23 cellular contexts compared by ENCODE assay signal in genomic region chr5:58505502-58505901, GRCh38. TPM values are rescaled to one million over a fixed set of nuclear protein-coding genes. Genes with fewer than 3 reads are reported as not detected.
A peak's percentile ranks its signal among the peaks of the same experiment; 100 is the strongest.
DNase-seq lines count a peak whose midpoint lies in the region; ATAC-seq and TF ChIP-seq lines count a peak whose summit lies in the region.
"Had no signal": no experiment of that assay in that cellular context is flagged by ENCODE, and none has a peak within 500 bp of the region (broad histone marks: within the 10 kb centered on the region; RNA-seq: fewer than 3 reads in every experiment).

No MANE protein-coding gene starts in this region.

- H3K79me2 ChIP-seq in Loucy (ENCODE audit: insufficient read depth, low read length): no peaks in the 10 kb centered on the region

- H2AFZ ChIP-seq in Loucy (ENCODE audit: low read length): no peak overlapping the region

- peak overlapping the region; percentile 78 for H3K27ac Mint-ChIP-seq in activated B cell treated with CpG ODN at 0.5 μM for 24 hours
- H3K27ac Mint-ChIP-seq: T-helper 17 cell had no signal

- no peak overlapping the region for H3K4me3 ChIP-seq in Loucy (ENCODE audit: low read length, poor library complexity, severe bottlenecking)
- no peak overlapping the region for H3K4me3 ChIP-seq in upper lobe of right lung
- H3K4me3 ChIP-seq in aorta (ENCODE audit: low read length in 2 of 2): no peak overlapping the region
- H3K4me3 ChIP-seq: psoas muscle, SJSA1, skin epidermis had no signal

- H3K4me1 ChIP-seq in Loucy (ENCODE audit: insufficient read depth, low read length, poor library complexity, severe bottlenecking) (peaks cover 8% of the 10 kb centered on the region), upper lobe of right lung (no peaks in the 10 kb centered on the region), aorta (ENCODE audit: control insufficient read depth in 1 of 2, insufficient read depth in 2 of 2, low read length in 2 of 2) (no peaks in the 10 kb centered on the region)
- H3K4me1 ChIP-seq: psoas muscle, SJSA1 had no signal

- CTCF ChIA-PET in activated B cell treated with CpG ODN at 0.5 μM for 24 hours (lab: Charles Lee): interaction anchor here (1.4 to 2.2 kb wide), 4 partner anchors 14 to 345 kb away, joined by 4 to 8 read pairs (median 4); partner anchors contain the start of gene GAPT

- H3F3A ChIP-seq in Loucy (ENCODE audit: low read depth): no peaks in the 10 kb centered on the region

- no peaks in the 10 kb centered on the region for H3K9me3 ChIP-seq in Loucy (ENCODE audit: insufficient read depth, low read depth, low read length)
- no peaks in the 10 kb centered on the region for H3K9me3 ChIP-seq in upper lobe of right lung
- H3K9me3 ChIP-seq in aorta (ENCODE audit: control insufficient read depth, low read length): no peaks in the 10 kb centered on the region
- H3K9me3 ChIP-seq: psoas muscle, SJSA1 had no signal

- H3K27me3 Mint-ChIP-seq in activated B cell treated with CpG ODN at 0.5 μM for 24 hours: no peaks in the 10 kb centered on the region

- H3K36me3 ChIP-seq in Loucy (ENCODE audit: insufficient read depth, low read length) (no peaks in the 10 kb centered on the region), upper lobe of right lung (no peaks in the 10 kb centered on the region), aorta (ENCODE audit: control insufficient read depth in 1 of 2, insufficient read depth in 2 of 2, low read length in 1 of 2) (no peaks in the 10 kb centered on the region)
- H3K36me3 ChIP-seq: SJSA1 had no signal

- no peak for TF ChIP-seq CTCF in Loucy (conservative IDR thresholded peaks at IDR 0.05; ENCODE audit: low read length)
- no peak for TF ChIP-seq CTCF in activated B cell treated with CpG ODN at 0.5 μM for 24 hours (IDR thresholded peaks at IDR 0.05)
- TF ChIP-seq CTCF in upper lobe of right lung (IDR thresholded peaks at IDR 0.05): no peak

- H3K27me3 ChIP-seq in Loucy (ENCODE audit: insufficient read depth, low read length, poor library complexity, severe bottlenecking) (no peaks in the 10 kb centered on the region), upper lobe of right lung (no peaks in the 10 kb centered on the region), aorta (ENCODE audit: control insufficient read depth in 1 of 2, insufficient read depth in 2 of 2, low read length in 1 of 2) (peaks cover 0 to 3% of the 10 kb centered on the region in 2 donors)

- peaks cover 86% of the 10 kb centered on the region for H3K4me1 Mint-ChIP-seq in activated B cell treated with CpG ODN at 0.5 μM for 24 hours
- H3K4me1 Mint-ChIP-seq: T-helper 17 cell had no signal

- H4K20me1 ChIP-seq in Loucy (ENCODE audit: insufficient read depth, low read length, poor library complexity, severe bottlenecking): no peaks in the 10 kb centered on the region

- POLR2A ChIA-PET in activated B cell treated with CpG ODN at 0.5 μM for 24 hours (lab: Charles Lee): interaction anchor here (0.7 to 2.5 kb wide), 4 partner anchors 9 to 77 kb away, joined by 5 to 11 read pairs (median 7); partner anchors contain the start of genes GAPT and RAB3C

- intact Hi-C loops in activated B cell treated with CpG ODN at 0.5 μM for 24 hours (cut with micrococcal nuclease) (loop anchor here (10.0 kb wide), 1 partner anchor 1059 kb away; no protein-coding TSS in a partner anchor), upper lobe of right lung (cut with DNase I) (no loop called here), aorta (cut with DNase I) (no loop called here)

- DNase-seq in NCI-H146 (lab: John Stamatoyannopoulos, UW): peak; percentile 26
- no peak for DNase-seq in NCI-H146 treated with DMSO at 0.1 percent for 48 hours (lab: John Stamatoyannopoulos, UW; ENCODE audit: unreplicated experiment)
- DNase-seq in activated B cell treated with CpG ODN at 0.5 μM for 24 hours: no peak
- DNase-seq in upper lobe of right lung: no peak
- DNase-seq in aorta: no peak
- no peak for DNase-seq in left lobe of liver (ENCODE audit: low spot score)
- no peak for DNase-seq in stimulated activated CD8-positive, alpha-beta memory T cell treated with anti-CD3 and anti-CD28 coated beads, Interleukin-4, amount 100 ng/mL, for 48 hours
- DNase-seq: activated effector memory CD4-positive, alpha-beta T cell treated with Interleukin-2 at 50 U/mL for 16 hours; C1 segment of cervical spinal cord; cortex of kidney; head of caudate nucleus; NCI-H1092; NCI-H524; psoas muscle; stimulated activated CD4-positive, alpha-beta T cell treated with anti-CD3 and anti-CD28 coated beads, Interleukin-2, amount 100 ng/mL, for 48 hours; T-helper 17 cell had no signal

- peaks cover 5% of the 10 kb centered on the region for H3K36me3 Mint-ChIP-seq in activated B cell treated with CpG ODN at 0.5 μM for 24 hours (ENCODE audit: low read depth)

- peak overlapping the region; percentile 62 for H3K4me3 Mint-ChIP-seq in activated B cell treated with CpG ODN at 0.5 μM for 24 hours
- H3K4me3 Mint-ChIP-seq: T-helper 17 cell had no signal

- H3K9me3 Mint-ChIP-seq in activated B cell treated with CpG ODN at 0.5 μM for 24 hours: peaks cover 7% of the 10 kb centered on the region

- peak overlapping the region; percentile 5 for H3K4me2 ChIP-seq in Loucy (ENCODE audit: low read depth, low read length, poor library complexity, severe bottlenecking)

- ATAC-seq in activated B cell treated with CpG ODN at 0.5 μM for 24 hours (ENCODE audit: low read depth) (no peak), upper lobe of right lung (peak; percentile 55), aorta (ENCODE audit: low FRiP score) (no peak), left lobe of liver (no peak)
- ATAC-seq: Panc1, psoas muscle, T-helper 17 cell had no signal

- no peaks in the 10 kb centered on the region for H3K9me2 ChIP-seq in Loucy (replicated peaks; ENCODE audit: low read depth, low read length)

- WGBS in aorta, 2 donors: 77 to 82% methylated on average over 3 of the region's 3 CpGs

- H3K9ac ChIP-seq in Loucy (ENCODE audit: low read depth, low read length, poor library complexity, severe bottlenecking): no peak overlapping the region

- H3K27ac ChIP-seq in upper lobe of right lung (no peak overlapping the region), aorta (ENCODE audit: low read depth in 1 of 2, low read length in 2 of 2) (no peak overlapping the region)
- H3K27ac ChIP-seq: psoas muscle, SJSA1, skin epidermis had no signal

RNA-seq across cellular contexts. Expression of gene GAPT, which starts 14.3 kb away (rescaled TPM):
- total RNA-seq in activated B cell treated with CpG ODN at 0.5 μM for 24 hours (39.8 and 40.3 TPM in 2 replicates), upper lobe of right lung (5.2 TPM), aorta (1 to 10 TPM; 1.9 to 2.8 TPM), left lobe of liver (0.08 TPM)
- polyA plus RNA-seq in aorta: 1 to 10 TPM in 1 of 2 donors, under 1 TPM in 1; 0.82 to 1.3 TPM
- total RNA-seq: A172, G401, H4, SJSA1 had no signal

RNA-seq across cellular contexts. Expression of gene PLK2, which starts 45.6 kb away (rescaled TPM):
- total RNA-seq in activated B cell treated with CpG ODN at 0.5 μM for 24 hours (10.4 and 10.9 TPM in 2 replicates), upper lobe of right lung (41.1 TPM), aorta (10 to 100 TPM; 42.8 to 64.6 TPM), left lobe of liver (12.3 TPM)
- polyA plus RNA-seq in aorta: 10 to 100 TPM; 24.0 to 28.3 TPM
